5 cellular contexts compared by ENCODE assay signal in the genomic region with DNA sequence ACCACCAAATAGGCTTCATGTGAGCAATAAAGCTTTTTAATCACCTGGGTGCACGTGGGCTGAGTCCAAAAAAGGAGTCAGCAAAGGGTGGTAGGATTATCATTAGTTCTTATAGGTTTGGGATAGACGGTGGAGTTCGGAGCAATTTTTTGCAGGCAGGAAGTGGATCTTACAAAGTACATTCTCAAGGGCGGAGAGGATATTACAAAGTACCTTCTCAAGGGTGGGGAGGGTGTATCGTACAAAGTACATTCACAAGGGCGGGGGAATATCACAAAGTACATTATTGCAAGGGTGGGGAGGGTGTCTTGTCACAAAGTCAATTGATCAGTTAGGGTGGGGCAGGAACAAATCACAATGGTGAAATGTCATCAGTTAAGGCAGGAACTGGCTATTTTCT. TPM values are rescaled to one million over a fixed set of nuclear protein-coding genes. Genes with fewer than 3 reads are reported as not detected.
"Had no signal": no experiment of that assay in that cellular context is flagged by ENCODE, and none has a peak within 500 bp of the region (broad histone marks: within the 10 kb centered on the region; RNA-seq: fewer than 3 reads in every experiment).

No MANE protein-coding gene starts in this region.

RNA-seq across cellular contexts. Expression of a gene that starts 8.6 kb away (rescaled TPM):
- total RNA-seq: HepG2, HT-29, HT1080, IMR-90 had no signal
- polyA plus RNA-seq: IgD-negative memory B cell, IMR-90 had no signal
